ENCODE assay signal across 10 cellular contexts in the genomic region with DNA sequence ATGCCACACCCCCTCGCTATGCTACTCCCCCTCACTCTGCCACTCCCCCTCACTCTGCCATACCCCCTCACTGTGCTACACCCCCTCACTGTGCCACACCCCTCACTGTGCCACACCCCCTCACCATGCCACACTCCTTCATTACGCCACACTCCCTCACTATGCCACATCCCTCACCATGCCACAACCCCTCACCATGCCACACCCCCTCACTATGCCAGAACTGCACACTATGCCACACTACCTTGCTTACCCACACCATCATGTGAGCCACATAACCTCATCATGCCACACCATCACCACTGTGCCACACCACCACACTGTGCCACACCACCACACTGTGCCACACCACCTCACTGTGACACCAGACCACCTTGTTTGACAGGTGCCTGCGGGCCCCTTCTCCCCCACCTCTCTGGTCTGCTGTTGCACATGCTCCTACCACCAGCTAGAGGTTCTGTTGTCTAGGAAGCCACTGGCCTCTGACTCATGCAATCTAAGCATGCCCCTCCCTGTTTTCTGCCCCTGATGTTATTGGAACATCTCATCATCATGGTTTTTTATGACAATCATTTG. TPM values are rescaled to one million over a fixed set of nuclear protein-coding genes. Genes with fewer than 3 reads are reported as not detected.
DNase-seq lines count a peak whose midpoint lies in the region; TF ChIP-seq lines count a peak whose summit lies in the region.
"Had no signal": no experiment of that assay in that cellular context is flagged by ENCODE, and none has a peak within 500 bp of the region (broad histone marks: within the 10 kb centered on the region; RNA-seq: fewer than 3 reads in every experiment).

No MANE protein-coding gene starts in this region.

- no peaks in the 10 kb centered on the region for H3K27me3 ChIP-seq in fibroblast of lung (ENCODE audit: control insufficient read depth, insufficient read depth, low read length)
- H3K27me3 ChIP-seq: colonic mucosa had no signal

- no peaks in the 10 kb centered on the region for H4K20me1 ChIP-seq in fibroblast of lung (ENCODE audit: control insufficient read depth, extremely low read depth, insufficient read depth, low read length)

- peaks cover 25% of the 10 kb centered on the region for H3K4me1 ChIP-seq in fibroblast of lung (ENCODE audit: control insufficient read depth, extremely low read depth, insufficient read depth, low read length)
- H3K4me1 ChIP-seq: colonic mucosa had no signal

- peak overlapping the region; percentile 5 for H3K27ac ChIP-seq in fibroblast of lung (ENCODE audit: insufficient read depth, low read length)
- H3K27ac ChIP-seq: colonic mucosa had no signal

- no peaks in the 10 kb centered on the region for H3K9me3 ChIP-seq in fibroblast of lung (ENCODE audit: control insufficient read depth, insufficient read depth, low read depth, low read length)
- H3K9me3 ChIP-seq: colonic mucosa had no signal

- no peak overlapping the region for H2AFZ ChIP-seq in fibroblast of lung (ENCODE audit: low read length)

- H3K79me2 ChIP-seq in fibroblast of lung (ENCODE audit: control insufficient read depth, insufficient read depth, low read length): peaks cover 8% of the 10 kb centered on the region

- no peak for TF ChIP-seq CTCF in fibroblast of lung (conservative IDR thresholded peaks at IDR 0.05 in 1 of 2, IDR thresholded peaks at IDR 0.05 in 1 of 2; ENCODE audit: low read depth in 1 of 2, low read length in 2 of 2)

- H3K4me3 ChIP-seq in fibroblast of lung (replicated peaks in 1 of 4; ENCODE audit: control extremely low read depth in 1 of 4, insufficient read depth in 1 of 4, low read depth in 3 of 4, low read length in 4 of 4): no peak overlapping the region
- H3K4me3 ChIP-seq: colonic mucosa had no signal

- peak overlapping the region; percentile 2 for H3K4me2 ChIP-seq in fibroblast of lung (ENCODE audit: extremely low read depth, insufficient read depth, low read length)

- DNase-seq in NK-92 treated with Interleukin-12 subunit alpha and Interleukin-12 subunit beta, amount 100 ng/mL, for 24 hours (lab: John Stamatoyannopoulos, UW): peak; percentile 7
- DNase-seq in NK-92 (lab: John Stamatoyannopoulos, UW; ENCODE audit: unreplicated experiment): no peak
- peak; percentile 3 for DNase-seq in activated CD4-positive, alpha-beta T cell treated with anti-CD3 and anti-CD28 coated beads, Interleukin-2, amount 50 U/mL, for 1 hour
- DNase-seq in fibroblast of lung (ENCODE audit: low read depth in 2 of 2): peak; percentile 50 to 64
- DNase-seq in stimulated activated CD4-positive, alpha-beta T cell treated with anti-CD3 and anti-CD28 coated beads, Interleukin-4, amount 100 ng/mL, for 1 hour: peak; percentile 19
- no peak for DNase-seq in pons (ENCODE audit: low spot score)
- no peak for DNase-seq in CD1c-positive myeloid dendritic cell (ENCODE audit: extremely low spot score)
- DNase-seq in NCI-H2107 (lab: John Stamatoyannopoulos, UW): no peak
- DNase-seq: colonic mucosa, NCI-H1105 had no signal

- H3K9ac ChIP-seq in fibroblast of lung (ENCODE audit: insufficient read depth, low read length): no peak overlapping the region

- H3K36me3 ChIP-seq in fibroblast of lung (ENCODE audit: control insufficient read depth, insufficient read depth, low read length): peaks cover 2% of the 10 kb centered on the region
- H3K36me3 ChIP-seq: colonic mucosa had no signal

RNA-seq across cellular contexts. Expression of a gene that starts 22.0 kb away (rescaled TPM):
- 0.26 and 1.3 TPM in 2 replicates for total RNA-seq in fibroblast of lung
- 3.6 and 7.3 TPM in 2 replicates for polyA plus RNA-seq in fibroblast of lung
- 8.0 and 13.5 TPM in 2 replicates for polyA plus RNA-seq in fibroblast of lung (2012)
- 6.3 and 16.2 TPM in 2 replicates for polyA minus RNA-seq in fibroblast of lung (ENCODE audit: low replicate concordance)

Comparison
In these comparisons a context has a peak if more than half of its experiments do, and no peak if none do; other contexts are left out.
1. DNase-seq: peak in NK-92 treated with Interleukin-12 subunit alpha and Interleukin-12 subunit beta, amount 100 ng/mL, for 24 hours (single experiment), activated CD4-positive, alpha-beta T cell treated with anti-CD3 and anti-CD28 coated beads, Interleukin-2, amount 50 U/mL, for 1 hour (single experiment), fibroblast of lung (2 of 2) and stimulated activated CD4-positive, alpha-beta T cell treated with anti-CD3 and anti-CD28 coated beads, Interleukin-4, amount 100 ng/mL, for 1 hour (single experiment); none in NK-92 (single experiment), pons (single experiment), CD1c-positive myeloid dendritic cell (single experiment) and NCI-H2107 (single experiment).